7 cellular contexts compared by ENCODE assay signal in genomic region chr3:183637633-183638032, GRCh38. TPM values are rescaled to one million over a fixed set of nuclear protein-coding genes. Genes with fewer than 3 reads are reported as not detected.
DNase-seq lines count a peak whose midpoint lies in the region; ATAC-seq and TF ChIP-seq lines count a peak whose summit lies in the region.
"Not testable (repeated sequence)": the region's sequence is repeated elsewhere in the genome, so short reads cannot be mapped to it uniquely, and the experiment has no call there.

No MANE protein-coding gene starts in this region.

- not testable (repeated sequence) for H3F3A ChIP-seq in GM23338 (replicated peaks; ENCODE audit: low read depth); SK-N-SH (replicated peaks; ENCODE audit: insufficient read depth)

- not testable (repeated sequence) for H4K20me1 ChIP-seq in GM23338 (replicated peaks; ENCODE audit: insufficient read depth); SK-N-SH (ENCODE audit: insufficient read depth)

- peaks cover 30% of the 10 kb centered on the region for H3K79me2 ChIP-seq in GM23338 (replicated peaks; ENCODE audit: insufficient read depth)
- H3K79me2 ChIP-seq in SK-N-SH (ENCODE audit: insufficient read depth) = peaks cover 19% of the 10 kb centered on the region

- not testable (repeated sequence) for H3K27ac Mint-ChIP-seq in GM23338
- peak overlapping the region; percentile 61 for H3K27ac Mint-ChIP-seq in activated T-helper 2 cell treated with anti-CD3 and anti-CD28 coated beads, Interferon-gamma antibody, Interleukin-2, Interleukin-4, amounts not matched to agents 10 μg/mL and 5 μg/mL and 100 μg/mL, durations not matched to agents 14 hours and 24 hours and 36 hours
- H3K27ac Mint-ChIP-seq in naive thymus-derived CD4-positive, alpha-beta T cell = peak overlapping the region; percentile 78 to 98 (median 95)

- CTCF ChIA-PET in SK-N-SH (lab: Yijun Ruan, JAX) = interaction anchor here (0.6 to 1.6 kb wide), 2 partner anchors 158 to 443 kb away, joined by 4 to 5 read pairs; no protein-coding TSS in a partner anchor
- CTCF ChIA-PET in naive thymus-derived CD4-positive, alpha-beta T cell (lab: Charles Lee) = interaction anchor here (1.0 kb wide), 1 partner anchor 60 kb away, joined by 4 read pairs; the partner anchor contains the start of gene YEATS2

- H3K27me3 Mint-ChIP-seq in GM23338 (ENCODE audit: insufficient read depth, low read depth, poor library complexity); activated T-helper 2 cell treated with anti-CD3 and anti-CD28 coated beads, Interferon-gamma antibody, Interleukin-2, Interleukin-4, amounts not matched to agents 10 μg/mL and 5 μg/mL and 100 μg/mL, durations not matched to agents 14 hours and 24 hours and 36 hours (ENCODE audit: low read depth); naive thymus-derived CD4-positive, alpha-beta T cell: not testable (repeated sequence)

- not testable (repeated sequence) for H3K4me1 Mint-ChIP-seq in GM23338
- peaks cover 24% of the 10 kb centered on the region for H3K4me1 Mint-ChIP-seq in activated T-helper 2 cell treated with anti-CD3 and anti-CD28 coated beads, Interferon-gamma antibody, Interleukin-2, Interleukin-4, amounts not matched to agents 10 μg/mL and 5 μg/mL and 100 μg/mL, durations not matched to agents 14 hours and 24 hours and 36 hours (ENCODE audit: low read depth)
- H3K4me1 Mint-ChIP-seq in naive thymus-derived CD4-positive, alpha-beta T cell = peaks cover 25 to 62% (median 42%) of the 10 kb centered on the region in 7 donors

- intact Hi-C loops in activated T-helper 2 cell treated with anti-CD3 and anti-CD28 coated beads, Interferon-gamma antibody, Interleukin-2, Interleukin-4, amounts not matched to agents 10 μg/mL and 5 μg/mL and 100 μg/mL, durations not matched to agents 14 hours and 24 hours and 36 hours (cut with micrococcal nuclease) = loop anchor here (5.0 kb wide), 2 partner anchors 155 to 245 kb away; partner anchors contain the start of gene PARL
- intact Hi-C loops in naive thymus-derived CD4-positive, alpha-beta T cell (cut with micrococcal nuclease) = loop anchor here (2.0 to 10.0 kb wide), 16 partner anchors 15 to 1177 kb away; partner anchors contain the start of genes AP2M1 (in 2 of the 2), VPS8 (in 2 of the 2), ABCC5 (in 1 of the 2) and ATP11B (in 1 of the 2)

- not testable (repeated sequence) for H3K9ac ChIP-seq in SK-N-SH
- H3K9ac ChIP-seq in skeletal muscle tissue (ENCODE audit: low read depth in 1 of 3, low read length in 3 of 3) = peak overlapping the region; percentile 97 to 100 (median 99)

- 94% methylated on average over 14 of the region's 14 CpGs for WGBS in SK-N-SH (ENCODE audit: low lambda C conversion rate)

- peak overlapping the region; percentile 85; the same call in 2 of the 3 replicates for H3K4me3 Mint-ChIP-seq in GM23338
- peak overlapping the region; percentile 87 for H3K4me3 Mint-ChIP-seq in activated T-helper 2 cell treated with anti-CD3 and anti-CD28 coated beads, Interferon-gamma antibody, Interleukin-2, Interleukin-4, amounts not matched to agents 10 μg/mL and 5 μg/mL and 100 μg/mL, durations not matched to agents 14 hours and 24 hours and 36 hours (ENCODE audit: low read depth)
- peak overlapping the region; percentile 92 to 96 (median 94) for H3K4me3 Mint-ChIP-seq in naive thymus-derived CD4-positive, alpha-beta T cell

- not testable (repeated sequence) for TF ChIP-seq CTCF in GM23338 (conservative IDR thresholded peaks at IDR 0.05; ENCODE audit: low read depth in 2 of 2); SK-N-SH (IDR thresholded peaks at IDR 0.05); coronary artery (IDR thresholded peaks at IDR 0.05)

- H3K4me1 ChIP-seq in GM23338 (ENCODE audit: insufficient read depth); SK-N-SH (ENCODE audit: control insufficient read depth in 1 of 2, insufficient read depth in 2 of 2, low read depth in 1 of 2, low read length in 1 of 2): not testable (repeated sequence)
- peaks cover 15 to 29% of the 10 kb centered on the region in 2 donors for H3K4me1 ChIP-seq in naive thymus-derived CD4-positive, alpha-beta T cell (ENCODE audit: control insufficient read depth in 2 of 2, insufficient read depth in 2 of 2, low read length in 2 of 2)
- H3K4me1 ChIP-seq in skeletal muscle tissue (ENCODE audit: control insufficient read depth in 3 of 3, insufficient read depth in 3 of 3, low read length in 3 of 3) = peaks cover 10 to 32% (median 28%) of the 10 kb centered on the region in 3 donors

- not testable (repeated sequence) for H3K36me3 Mint-ChIP-seq in GM23338 (ENCODE audit: low read depth); activated T-helper 2 cell treated with anti-CD3 and anti-CD28 coated beads, Interferon-gamma antibody, Interleukin-2, Interleukin-4, amounts not matched to agents 10 μg/mL and 5 μg/mL and 100 μg/mL, durations not matched to agents 14 hours and 24 hours and 36 hours (ENCODE audit: low read depth)
- peaks cover 0 to 14% (median 6%) of the 10 kb centered on the region in 5 donors for H3K36me3 Mint-ChIP-seq in naive thymus-derived CD4-positive, alpha-beta T cell

- DNase-seq in GM23338 (ENCODE audit: low spot score); SK-N-SH; activated T-helper 2 cell treated with anti-CD3 and anti-CD28 coated beads, Interferon-gamma antibody, Interleukin-2, Interleukin-4, amounts not matched to agents 10 μg/mL and 5 μg/mL and 100 μg/mL, durations not matched to agents 14 hours and 24 hours and 36 hours (ENCODE audit: low spot score); coronary artery (ENCODE audit: low spot score); naive thymus-derived CD4-positive, alpha-beta T cell: not testable (repeated sequence)

- H2AFZ ChIP-seq in GM23338; SK-N-SH (ENCODE audit: low read depth): not testable (repeated sequence)

- not testable (repeated sequence) for ATAC-seq in GM23338; naive thymus-derived CD4-positive, alpha-beta T cell

- peak overlapping the region; percentile 92 for H3K4me2 ChIP-seq in GM23338
- H3K4me2 ChIP-seq in SK-N-SH = peak overlapping the region; percentile 95; the same call in 1 of the 2 replicates

- peak overlapping the region; percentile 77; the same call in 1 of the 2 replicates for H3K4me3 ChIP-seq in GM23338
- not testable (repeated sequence) for H3K4me3 ChIP-seq in SK-N-SH (ENCODE audit: low read depth in 2 of 2, low read length in 1 of 2)
- peak overlapping the region; percentile 100 for H3K4me3 ChIP-seq in coronary artery
- H3K4me3 ChIP-seq in iPS-11a (ENCODE audit: low read depth, low read length) = peak overlapping the region; percentile 88
- H3K4me3 ChIP-seq in naive thymus-derived CD4-positive, alpha-beta T cell (ENCODE audit: low read length) = peak overlapping the region; percentile 75
- H3K4me3 ChIP-seq in skeletal muscle tissue (ENCODE audit: low read length in 3 of 3) = peak overlapping the region; percentile 86 to 94 (median 90)

- H3K9me2 ChIP-seq in GM23338 (ENCODE audit: insufficient read depth); SK-N-SH: not testable (repeated sequence)

- not testable (repeated sequence) for H3K9me3 Mint-ChIP-seq in GM23338; activated T-helper 2 cell treated with anti-CD3 and anti-CD28 coated beads, Interferon-gamma antibody, Interleukin-2, Interleukin-4, amounts not matched to agents 10 μg/mL and 5 μg/mL and 100 μg/mL, durations not matched to agents 14 hours and 24 hours and 36 hours; naive thymus-derived CD4-positive, alpha-beta T cell

- not testable (repeated sequence) for TF ChIP-seq EP300 in SK-N-SH (IDR thresholded peaks at IDR 0.05; ENCODE audit: borderline replicate concordance in 1 of 2, low read depth in 1 of 2, low read length in 1 of 2)

- not testable (repeated sequence) for H3K27me3 ChIP-seq in GM23338 (ENCODE audit: insufficient read depth); SK-N-SH (ENCODE audit: insufficient read depth); naive thymus-derived CD4-positive, alpha-beta T cell (ENCODE audit: control insufficient read depth in 2 of 2, insufficient read depth in 2 of 2, low read length in 2 of 2); skeletal muscle tissue (ENCODE audit: control insufficient read depth in 3 of 3, insufficient read depth in 3 of 3, low read length in 3 of 3)

- H3K36me3 ChIP-seq in GM23338 (ENCODE audit: insufficient read depth); SK-N-SH (replicated peaks in 1 of 2; ENCODE audit: control insufficient read depth in 1 of 2, insufficient read depth in 2 of 2, low read length in 1 of 2); naive thymus-derived CD4-positive, alpha-beta T cell (ENCODE audit: control insufficient read depth in 2 of 3, insufficient read depth in 3 of 3, low read length in 3 of 3); skeletal muscle tissue (ENCODE audit: control insufficient read depth in 3 of 3, insufficient read depth in 3 of 3, low read length in 3 of 3): not testable (repeated sequence)

- not testable (repeated sequence) for H3K9me3 ChIP-seq in SK-N-SH; naive thymus-derived CD4-positive, alpha-beta T cell (ENCODE audit: control insufficient read depth in 2 of 3, low read length in 3 of 3); skeletal muscle tissue (ENCODE audit: control insufficient read depth in 3 of 3, low read length in 3 of 3)

- TF ChIP-seq RAD21 in SK-N-SH (IDR thresholded peaks at IDR 0.05; ENCODE audit: low read length) = not testable (repeated sequence)

- POLR2A ChIA-PET in SK-N-SH (lab: Yijun Ruan, JAX) = not testable (repeated sequence)
- POLR2A ChIA-PET in naive thymus-derived CD4-positive, alpha-beta T cell (lab: Charles Lee) = interaction anchor here (0.7 to 4.5 kb wide), 14 partner anchors 8 to 160 kb away, joined by 3 to 41 read pairs (median 4); partner anchors contain the start of genes KLHL6 and YEATS2

- H3K27ac ChIP-seq in GM23338 (ENCODE audit: low read depth); SK-N-SH (ENCODE audit: low read depth in 2 of 2, low read length in 1 of 2): not testable (repeated sequence)
- H3K27ac ChIP-seq in coronary artery (peak overlapping the region; percentile 100), skeletal muscle tissue (ENCODE audit: low read depth, low read length) (peak overlapping the region; percentile 100)
- H3K27ac ChIP-seq in naive thymus-derived CD4-positive, alpha-beta T cell (ENCODE audit: low read depth, low read length) = peak overlapping the region; percentile 91

RNA-seq across cellular contexts. Expression of gene KLHL24, which starts 2.2 kb away (rescaled TPM):
- 31.8 and 51.0 TPM in 2 replicates for total RNA-seq in GM23338 (2014; rRNA removed; shearing (Covaris generic))
- 5.9 and 8.2 TPM in 2 replicates for polyA plus RNA-seq in GM23338 (2016; fragmentation: Nextera tagmentation; extraction: Ambion mirVana)
- 5.7 and 8.0 TPM in 2 replicates for polyA plus RNA-seq in SK-N-SH (2012; rRNA removed)
- 6.1 and 7.3 TPM in 2 replicates for polyA plus RNA-seq in SK-N-SH (2012; cell fraction: cytosol; rRNA removed)
- polyA plus RNA-seq in SK-N-SH (2012; cell fraction: nucleus; rRNA removed) = 8.2 and 11.2 TPM in 2 replicates
- 8.7 and 10.5 TPM in 2 replicates for total RNA-seq in activated T-helper 2 cell treated with anti-CD3 and anti-CD28 coated beads, Interferon-gamma antibody, Interleukin-2, Interleukin-4, amounts not matched to agents 10 μg/mL and 5 μg/mL and 100 μg/mL, durations not matched to agents 14 hours and 24 hours and 36 hours
- total RNA-seq in naive thymus-derived CD4-positive, alpha-beta T cell = 100 to 1,000 TPM in 4 of 5 experiments, 10 to 100 TPM in 1; 25.3 to 161 (median 129) TPM
- polyA plus RNA-seq in naive thymus-derived CD4-positive, alpha-beta T cell = 10 to 100 TPM; 57.8 to 59.6 TPM
- total RNA-seq in skeletal muscle tissue = 178 TPM

RNA-seq across cellular contexts. Expression of gene YEATS2, which starts 60.0 kb away (rescaled TPM):
- 45.9 and 72.8 TPM in 2 replicates for total RNA-seq in GM23338 (2014; rRNA removed; shearing (Covaris generic))
- 13.9 and 15.2 TPM in 2 replicates for polyA plus RNA-seq in GM23338 (2016; fragmentation: Nextera tagmentation; extraction: Ambion mirVana)
- 19.9 and 23.8 TPM in 2 replicates for polyA plus RNA-seq in SK-N-SH (2012; rRNA removed)
- 13.0 and 15.8 TPM in 2 replicates for polyA plus RNA-seq in SK-N-SH (2012; cell fraction: cytosol; rRNA removed)
- 38.8 and 45.1 TPM in 2 replicates for polyA plus RNA-seq in SK-N-SH (2012; cell fraction: nucleus; rRNA removed)
- 56.7 and 60.1 TPM in 2 replicates for total RNA-seq in activated T-helper 2 cell treated with anti-CD3 and anti-CD28 coated beads, Interferon-gamma antibody, Interleukin-2, Interleukin-4, amounts not matched to agents 10 μg/mL and 5 μg/mL and 100 μg/mL, durations not matched to agents 14 hours and 24 hours and 36 hours
- 10 to 100 TPM; 20.6 to 61.4 (median 21.9) TPM for total RNA-seq in naive thymus-derived CD4-positive, alpha-beta T cell
- polyA plus RNA-seq in naive thymus-derived CD4-positive, alpha-beta T cell = 1 to 10 TPM; 5.5 to 7.7 TPM
- total RNA-seq in skeletal muscle tissue = 21.4 TPM
